Comparison of ENCODE assay signal across 14 cellular contexts in the genomic region with DNA sequence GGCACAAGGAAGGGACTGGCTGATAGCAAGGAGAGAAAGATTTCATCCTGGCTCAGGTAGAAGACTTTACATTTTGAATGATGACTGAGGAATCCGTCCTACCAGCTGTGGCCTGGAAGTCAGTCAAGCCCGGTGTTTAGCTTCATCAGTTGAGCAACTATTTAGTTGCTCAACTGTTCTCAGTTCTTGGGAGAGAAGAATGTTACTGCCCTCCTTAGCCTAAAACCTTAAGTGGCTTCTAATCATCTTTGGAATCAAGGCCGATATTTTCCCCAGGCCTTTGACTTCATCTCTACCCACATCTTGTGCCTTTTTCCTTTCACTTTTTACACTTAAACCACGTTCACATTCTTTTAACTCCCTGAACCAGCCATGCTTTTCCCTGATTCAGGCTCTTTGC. TPM values are rescaled to one million over a fixed set of nuclear protein-coding genes. Genes with fewer than 3 reads are reported as not detected.
A peak's percentile ranks its signal among the peaks of the same experiment; 100 is the strongest.
DNase-seq lines count a peak whose midpoint lies in the region; FAIRE-seq and TF ChIP-seq lines count a peak whose summit lies in the region.
"Had no signal": no experiment of that assay in that cellular context is flagged by ENCODE, and none has a peak within 500 bp of the region (broad histone marks: within the 10 kb centered on the region; RNA-seq: fewer than 3 reads in every experiment).

No MANE protein-coding gene starts in this region.

- no peak overlapping the region for H3K27ac Mint-ChIP-seq in activated CD4-positive, alpha-beta T cell treated with anti-CD3 and anti-CD28 coated beads, Interleukin-2, amount 10 ng/mL, durations not matched to agents 24 days and 14 days
- H3K27ac Mint-ChIP-seq in neural progenitor cell: no peak overlapping the region
- H3K27ac Mint-ChIP-seq: activated CD4-positive, alpha-beta memory T cell treated with anti-CD3 and anti-CD28 coated beads, Interleukin-2, amount 10 ng/mL, durations not matched to agents 7 days and 5 days had no signal

- H3K9me2 ChIP-seq in PC-9 (ENCODE audit: insufficient read depth): no peaks in the 10 kb centered on the region

- no peaks in the 10 kb centered on the region for H3K36me3 Mint-ChIP-seq in activated CD4-positive, alpha-beta T cell treated with anti-CD3 and anti-CD28 coated beads, Interleukin-2, amount 10 ng/mL, durations not matched to agents 24 days and 14 days (ENCODE audit: low read depth)
- peaks cover 2% of the 10 kb centered on the region for H3K36me3 Mint-ChIP-seq in neural progenitor cell

- intact Hi-C loops in activated CD4-positive, alpha-beta T cell treated with anti-CD3 and anti-CD28 coated beads, Interleukin-2, amount 10 ng/mL, durations not matched to agents 24 days and 14 days (cut with micrococcal nuclease): no loop called here
- intact Hi-C loops in PC-9 (cut with micrococcal nuclease; ENCODE audit: unreplicated experiment) (loop anchor here (5.0 kb wide), 2 partner anchors 85 to 285 kb away; a partner anchor contains a TSS), thyroid gland (cut with DNase I) (no loop called here)

- no peak overlapping the region for H3K4me3 ChIP-seq in PC-9
- no peak overlapping the region for H3K4me3 ChIP-seq in smooth muscle cell
- no peak overlapping the region for H3K4me3 ChIP-seq in thyroid gland (replicated peaks in 1 of 3)
- H3K4me3 ChIP-seq in neural progenitor cell: no peak overlapping the region
- H3K4me3 ChIP-seq: ovary, Peyer's patch, thoracic aorta had no signal

- H3K27ac ChIP-seq in PC-9: 0 out of 2 replicates have a peak overlapping the region, but pooled peaks have one; percentile 33
- H3K27ac ChIP-seq in smooth muscle cell (ENCODE audit: low read depth): peak overlapping the region; percentile 28
- no peak overlapping the region for H3K27ac ChIP-seq in thyroid gland
- no peak overlapping the region for H3K27ac ChIP-seq in neural progenitor cell
- H3K27ac ChIP-seq: ovary, Peyer's patch, thoracic aorta had no signal

- H3K79me2 ChIP-seq in PC-9 (ENCODE audit: low read depth) (no peaks in the 10 kb centered on the region), smooth muscle cell (ENCODE audit: low read depth) (no peaks in the 10 kb centered on the region), neural progenitor cell (ENCODE audit: low read depth) (no peaks in the 10 kb centered on the region)

- no peaks in the 10 kb centered on the region for H3K27me3 Mint-ChIP-seq in activated CD4-positive, alpha-beta T cell treated with anti-CD3 and anti-CD28 coated beads, Interleukin-2, amount 10 ng/mL, durations not matched to agents 24 days and 14 days
- peaks cover 2% of the 10 kb centered on the region for H3K27me3 Mint-ChIP-seq in neural progenitor cell (ENCODE audit: insufficient read depth, low read depth)
- H3K27me3 Mint-ChIP-seq: activated CD4-positive, alpha-beta memory T cell treated with anti-CD3 and anti-CD28 coated beads, Interleukin-2, amount 10 ng/mL, durations not matched to agents 7 days and 5 days had no signal

- no peaks in the 10 kb centered on the region for H3K36me3 ChIP-seq in PC-9 (ENCODE audit: low read depth)
- H3K36me3 ChIP-seq in smooth muscle cell (ENCODE audit: low read depth): no peaks in the 10 kb centered on the region
- H3K36me3 ChIP-seq in thyroid gland: no peaks in the 10 kb centered on the region
- no peaks in the 10 kb centered on the region for H3K36me3 ChIP-seq in neural progenitor cell
- H3K36me3 ChIP-seq: ovary, Peyer's patch, thoracic aorta had no signal

- H3K4me3 Mint-ChIP-seq in activated CD4-positive, alpha-beta T cell treated with anti-CD3 and anti-CD28 coated beads, Interleukin-2, amount 10 ng/mL, durations not matched to agents 24 days and 14 days: no peak overlapping the region
- no peak overlapping the region for H3K4me3 Mint-ChIP-seq in neural progenitor cell
- H3K4me3 Mint-ChIP-seq: activated CD4-positive, alpha-beta memory T cell treated with anti-CD3 and anti-CD28 coated beads, Interleukin-2, amount 10 ng/mL, durations not matched to agents 7 days and 5 days had no signal

- H3F3A ChIP-seq in PC-9 (ENCODE audit: insufficient read depth, low read depth) (peaks cover 11% of the 10 kb centered on the region; the same call in 1 of the 2 replicates), smooth muscle cell (ENCODE audit: low read depth) (no peaks in the 10 kb centered on the region), neural progenitor cell (ENCODE audit: low read depth) (no peaks in the 10 kb centered on the region)

- H3K4me1 ChIP-seq in PC-9 (replicated peaks; ENCODE audit: insufficient read depth): peaks cover 25% of the 10 kb centered on the region
- H3K4me1 ChIP-seq in smooth muscle cell (ENCODE audit: low read depth): no peaks in the 10 kb centered on the region
- H3K4me1 ChIP-seq in thyroid gland: no peaks in the 10 kb centered on the region
- H3K4me1 ChIP-seq in neural progenitor cell: no peaks in the 10 kb centered on the region
- H3K4me1 ChIP-seq: Peyer's patch had no signal

- no peak for TF ChIP-seq CTCF in PC-9 (conservative IDR thresholded peaks at IDR 0.05)
- no peak for TF ChIP-seq CTCF in smooth muscle cell (IDR thresholded peaks at IDR 0.05; ENCODE audit: borderline replicate concordance, insufficient read depth, poor library complexity, severe bottlenecking)
- no peak for TF ChIP-seq CTCF in thyroid gland (IDR thresholded peaks at IDR 0.05)
- TF ChIP-seq CTCF in neural progenitor cell (IDR thresholded peaks at IDR 0.05): no peak

- CTCF ChIA-PET in PC-9 (lab: Charles Lee): no interaction called here

- H3K9ac ChIP-seq in smooth muscle cell (ENCODE audit: low read depth): no peak overlapping the region
- H3K9ac ChIP-seq in neural progenitor cell: no peak overlapping the region

- H3K27me3 ChIP-seq in PC-9 (ENCODE audit: insufficient read depth, low read depth): no peaks in the 10 kb centered on the region
- H3K27me3 ChIP-seq in smooth muscle cell (ENCODE audit: low read depth): no peaks in the 10 kb centered on the region
- H3K27me3 ChIP-seq in thyroid gland: no peaks in the 10 kb centered on the region
- no peaks in the 10 kb centered on the region for H3K27me3 ChIP-seq in neural progenitor cell
- H3K27me3 ChIP-seq: ovary, Peyer's patch had no signal

- peak; percentile 33 for DNase-seq in activated CD4-positive, alpha-beta T cell treated with anti-CD3 and anti-CD28 coated beads, Interleukin-2, amount 10 ng/mL, durations not matched to agents 24 days and 14 days
- no peak for DNase-seq in activated CD4-positive, alpha-beta T cell treated with anti-CD3 and anti-CD28 coated beads for 48 hours
- DNase-seq in PC-9: peak in 1 of 2 experiments; percentile 52
- peak; percentile 53 for DNase-seq in fibroblast of gingiva (ENCODE audit: low read depth)
- no peak for DNase-seq in smooth muscle cell (lab: John Stamatoyannopoulos, UW; ENCODE audit: unreplicated experiment)
- DNase-seq in GM19239 (ENCODE audit: insufficient read length, low spot score): no peak
- DNase-seq in thyroid gland: no peak
- no peak for DNase-seq in neural progenitor cell (ENCODE audit: low spot score)
- DNase-seq: activated CD4-positive, alpha-beta memory T cell treated with anti-CD3 and anti-CD28 coated beads, Interleukin-2, amount 10 ng/mL, durations not matched to agents 7 days and 5 days; ovary; Peyer's patch; stimulated activated CD4-positive, alpha-beta T cell treated with anti-CD3 and anti-CD28 coated beads, Interleukin-12 subunit alpha, Interleukin-12 subunit beta, amount 100 ng/mL, for 4 hours had no signal

- no TSS peak for BruUV-seq in PC-9 (replicated peaks; lab: Mats Ljungman, UMichigan)

- WGBS in smooth muscle cell (ENCODE audit: low lambda C conversion rate): 36% methylated on average over 4 of the region's 4 CpGs
- 64 to 76% methylated on average over 4 of the region's 4 CpGs for WGBS in thyroid gland, 2 donors

- TF ChIP-seq POLR2A in thyroid gland (IDR thresholded peaks at IDR 0.05): no peak

- H3K9me3 ChIP-seq in PC-9 (ENCODE audit: insufficient read depth, low read depth) (peaks cover 10% of the 10 kb centered on the region; the same call in 1 of the 2 replicates), smooth muscle cell (replicated peaks; ENCODE audit: low read depth) (no peaks in the 10 kb centered on the region), thyroid gland (no peaks in the 10 kb centered on the region), neural progenitor cell (ENCODE audit: low read depth) (no peaks in the 10 kb centered on the region)
- H3K9me3 ChIP-seq: ovary, Peyer's patch, thoracic aorta had no signal

- H4K20me1 ChIP-seq in PC-9 (ENCODE audit: insufficient read depth) (no peaks in the 10 kb centered on the region), smooth muscle cell (ENCODE audit: low read depth) (no peaks in the 10 kb centered on the region), neural progenitor cell (ENCODE audit: low read depth) (no peaks in the 10 kb centered on the region)

- no peaks in the 10 kb centered on the region for H3K9me3 Mint-ChIP-seq in activated CD4-positive, alpha-beta T cell treated with anti-CD3 and anti-CD28 coated beads, Interleukin-2, amount 10 ng/mL, durations not matched to agents 24 days and 14 days
- H3K9me3 Mint-ChIP-seq in neural progenitor cell: peaks cover 19% of the 10 kb centered on the region

- no peak for FAIRE-seq in GM19239 (lab: Jason Lieb, UNC)
- FAIRE-seq: D721Med had no signal

- POLR2A ChIA-PET in PC-9 (lab: Charles Lee; ENCODE audit: unreplicated experiment): interaction anchor here (0.5 kb wide), 1 partner anchor 47 kb away, joined by 3 read pairs; no protein-coding TSS in a partner anchor

- peaks cover 8% of the 10 kb centered on the region for H3K4me1 Mint-ChIP-seq in activated CD4-positive, alpha-beta T cell treated with anti-CD3 and anti-CD28 coated beads, Interleukin-2, amount 10 ng/mL, durations not matched to agents 24 days and 14 days
- H3K4me1 Mint-ChIP-seq in neural progenitor cell: peaks cover 8% of the 10 kb centered on the region

- no peak overlapping the region for H2AFZ ChIP-seq in PC-9
- H2AFZ ChIP-seq in smooth muscle cell (ENCODE audit: low read depth): peak overlapping the region; percentile 59
- no peak overlapping the region for H2AFZ ChIP-seq in neural progenitor cell (replicated peaks)

- H3K4me2 ChIP-seq in PC-9: peak overlapping the region; percentile 18
- H3K4me2 ChIP-seq in smooth muscle cell: peak overlapping the region; percentile 24
- no peak overlapping the region for H3K4me2 ChIP-seq in neural progenitor cell

RNA-seq across cellular contexts. Expression of a gene that starts 17.3 kb away (rescaled TPM):
- total RNA-seq in activated CD4-positive, alpha-beta T cell treated with anti-CD3 and anti-CD28 coated beads, Interleukin-2, amount 10 ng/mL, durations not matched to agents 24 days and 14 days: 66.5 and 69.9 TPM in 2 replicates
- total RNA-seq in PC-9 (2021) (57.5 and 72.0 TPM in 2 replicates), smooth muscle cell (42.7 and 42.9 TPM in 2 replicates), thyroid gland (100 to 1,000 TPM; 110 to 166 (median 145) TPM), neural progenitor cell (ENCODE audit: low replicate concordance) (44.9 and 58.1 TPM in 2 replicates)
- polyA plus RNA-seq in smooth muscle cell: 21.0 and 21.5 TPM in 2 replicates

Comparison
In these comparisons a context has a peak if more than half of its experiments do, and no peak if none do; other contexts are left out.
1. DNase-seq: peak in activated CD4-positive, alpha-beta T cell treated with anti-CD3 and anti-CD28 coated beads, Interleukin-2, amount 10 ng/mL, durations not matched to agents 24 days and 14 days (single experiment) and fibroblast of gingiva (single experiment); none in activated CD4-positive, alpha-beta T cell treated with anti-CD3 and anti-CD28 coated beads for 48 hours (single experiment), smooth muscle cell (single experiment), GM19239 (single experiment), thyroid gland (0 of 2) and neural progenitor cell (single experiment).
2. H3K27ac ChIP-seq: peak in PC-9 (single experiment) and smooth muscle cell (single experiment); none in thyroid gland (0 of 3) and neural progenitor cell (single experiment).